8 cellular contexts compared by ENCODE assay signal in genomic region chr3:99789322-99789721, GRCh38. TPM values are rescaled to one million over a fixed set of nuclear protein-coding genes. Genes with fewer than 3 reads are reported as not detected.
A peak's percentile ranks its signal among the peaks of the same experiment; 100 is the strongest.
DNase-seq lines count a peak whose midpoint lies in the region; ATAC-seq and TF ChIP-seq lines count a peak whose summit lies in the region.

No MANE protein-coding gene starts in this region.

- no peaks in the 10 kb centered on the region for H3K36me3 ChIP-seq in lung (ENCODE audit: control insufficient read depth in 2 of 2, insufficient read depth in 2 of 2, low read length in 2 of 2)

- TF ChIP-seq CTCF in coronary artery (IDR thresholded peaks at IDR 0.05) (peak; percentile 43), lung (IDR thresholded peaks at IDR 0.05; ENCODE audit: control extremely low read depth, extremely low read depth) (no peak)

- no peaks in the 10 kb centered on the region for H3K9me3 ChIP-seq in lung (ENCODE audit: control insufficient read depth in 2 of 2, insufficient read depth in 1 of 2, low read length in 1 of 2)

- H3K4me1 ChIP-seq in lung (ENCODE audit: control insufficient read depth in 2 of 2, insufficient read depth in 2 of 2, low read length in 2 of 2) = no peaks in the 10 kb centered on the region

- 7 to 21% methylated on average over 2 of the region's 2 CpGs for WGBS in lung, 2 donors

- DNase-seq in NCI-H524 (lab: John Stamatoyannopoulos, UW) (peak; percentile 43 to 74), NCI-H524 treated with DMSO at 0.1 percent for 48 hours (lab: John Stamatoyannopoulos, UW) (no peak), OCI-M1 (lab: John Stamatoyannopoulos, UW) (peak; percentile 81), coronary artery (ENCODE audit: low spot score) (no peak), lung (ENCODE audit: low spot score) (no peak)
- no peak for DNase-seq in effector CD4-positive, alpha-beta T cell

- H3K27me3 ChIP-seq in lung (ENCODE audit: control insufficient read depth, insufficient read depth) = no peaks in the 10 kb centered on the region

- ATAC-seq in GM19455 (IDR thresholded peaks at IDR 0.05; ENCODE audit: unreplicated experiment) = peak; percentile 92
- peak; percentile 97 for ATAC-seq in HG03354 (IDR thresholded peaks at IDR 0.05; ENCODE audit: poor library complexity, severe bottlenecking, unreplicated experiment)
- peak; percentile 47 for ATAC-seq in lung (ENCODE audit: insufficient read depth, low FRiP score)

- H3K27ac ChIP-seq in coronary artery = no peak overlapping the region
- H3K27ac ChIP-seq in lung (ENCODE audit: low read depth in 1 of 2, low read length in 1 of 2) = no peak overlapping the region

- H3K4me3 ChIP-seq in coronary artery (no peak overlapping the region), lung (no peak overlapping the region)

RNA-seq across cellular contexts. Expression of gene CMSS1, which starts 28.3 kb away (rescaled TPM):
- total RNA-seq in lung = 10 to 100 TPM; 12.3 to 28.9 TPM
- 10 to 100 TPM; 20.0 to 25.2 TPM for polyA plus RNA-seq in lung

Comparison
In these comparisons a context has a peak if more than half of its experiments do, and no peak if none do; other contexts are left out.
1. DNase-seq: peak in NCI-H524 (2 of 2) and OCI-M1 (single experiment); none in NCI-H524 treated with DMSO at 0.1 percent for 48 hours (single experiment), coronary artery (single experiment), lung (single experiment) and effector CD4-positive, alpha-beta T cell (single experiment).
2. ATAC-seq: peak in every context shown above with its lines; median percentile 97 in HG03354; 92 in GM19455; 47 in lung.